In the genomic region with DNA sequence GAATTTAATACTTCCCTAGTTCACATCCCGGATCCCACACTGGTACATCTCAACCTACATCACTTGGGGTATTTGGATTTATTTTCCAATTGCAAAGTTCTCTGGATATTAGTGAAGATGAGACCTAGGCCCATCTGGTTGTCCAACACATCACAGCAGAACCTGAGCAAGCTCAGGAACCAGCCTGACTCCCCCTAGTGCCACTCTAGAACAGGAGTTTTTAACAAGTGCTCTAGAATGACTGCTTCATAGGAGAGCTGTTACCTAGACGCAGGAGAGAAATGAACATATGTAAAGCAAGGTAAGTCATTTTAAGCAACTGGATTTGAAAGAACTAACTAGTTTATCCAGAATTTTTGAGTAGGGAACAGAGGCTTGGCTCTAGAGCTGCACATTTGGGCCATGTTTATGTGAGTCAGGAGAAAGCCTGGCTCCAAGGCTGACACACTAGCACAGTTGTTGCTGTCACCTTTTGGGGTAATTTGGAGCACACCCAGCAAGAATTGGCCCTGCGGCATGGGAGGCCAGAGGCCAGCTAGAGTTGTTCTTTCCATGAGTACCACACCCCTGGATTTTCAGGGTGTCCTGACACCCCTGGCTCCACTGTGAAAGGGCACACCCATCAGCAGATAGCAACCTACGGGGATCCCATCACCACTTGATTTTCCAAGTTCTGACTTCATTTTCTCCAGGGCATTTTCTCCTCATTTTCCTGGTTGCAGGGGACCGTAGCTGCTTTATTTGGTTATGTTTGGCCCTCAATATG, we compare ENCODE assay signal across 14 cellular contexts.
A peak's percentile ranks its signal among the peaks of the same experiment; 100 is the strongest.
DNase-seq lines count a peak whose midpoint lies in the region; ATAC-seq and TF ChIP-seq lines count a peak whose summit lies in the region.
"Had no signal": no experiment of that assay in that cellular context is flagged by ENCODE, and none has a peak within 500 bp of the region (broad histone marks: within the 10 kb centered on the region; RNA-seq: fewer than 3 reads in every experiment).

No MANE protein-coding gene starts in this region.

- no peak overlapping the region for H2BK120ac ChIP-seq in mesendoderm (ENCODE audit: low read depth, low read length)

- peaks cover 10% of the 10 kb centered on the region for H3K4me1 Mint-ChIP-seq in neural progenitor cell
- H3K4me1 Mint-ChIP-seq: activated B cell treated with CpG ODN at 0.5 μM for 24 hours had no signal

- H3K56ac ChIP-seq in mesendoderm (ENCODE audit: low read length), result no peak overlapping the region

- H2BK15ac ChIP-seq in mesendoderm (replicated peaks; ENCODE audit: low read depth), result no peak overlapping the region

- H4K5ac ChIP-seq in mesendoderm (ENCODE audit: low read length), result no peak overlapping the region

- no CpG with 5 or more reads among the region's 5 CpGs for WGBS in mesendoderm (ENCODE audit: extremely low coverage, insufficient coverage, low lambda C conversion rate)

- H3K23ac ChIP-seq in mesendoderm (ENCODE audit: low read length), result no peak overlapping the region

- H3F3A ChIP-seq in neural progenitor cell (ENCODE audit: low read depth), result no peaks in the 10 kb centered on the region

- peaks cover 4% of the 10 kb centered on the region for H3K27me3 Mint-ChIP-seq in neural progenitor cell (ENCODE audit: insufficient read depth, low read depth)
- H3K27me3 Mint-ChIP-seq: activated naive CD8-positive, alpha-beta T cell had no signal

- no peaks in the 10 kb centered on the region for H3K79me1 ChIP-seq in mesendoderm (ENCODE audit: low read length)

- no peaks in the 10 kb centered on the region for H3K79me2 ChIP-seq in mesendoderm (ENCODE audit: control insufficient read depth, insufficient read depth, low read length)
- no peaks in the 10 kb centered on the region for H3K79me2 ChIP-seq in neural progenitor cell (ENCODE audit: low read depth)

- no peaks in the 10 kb centered on the region for H4K20me1 ChIP-seq in neural progenitor cell (ENCODE audit: low read depth)

- H3K9ac ChIP-seq in adipocyte (ENCODE audit: low read length) (no peak overlapping the region), mesendoderm (ENCODE audit: low read length) (no peak overlapping the region), neural progenitor cell (no peak overlapping the region)

- H3K4me2 ChIP-seq in mesendoderm (ENCODE audit: low read length) (no peak overlapping the region), neural progenitor cell (no peak overlapping the region)

- H3K9me3 ChIP-seq in adipocyte (ENCODE audit: control insufficient read depth, low read length), result no peaks in the 10 kb centered on the region
- H3K9me3 ChIP-seq in neural progenitor cell (ENCODE audit: low read depth), result no peaks in the 10 kb centered on the region

- DNase-seq in adipocyte (ENCODE audit: low read depth) (peak; percentile 11), mesendoderm (peak; percentile 26), neural progenitor cell (ENCODE audit: low spot score) (no peak), NCI-H1436 (lab: John Stamatoyannopoulos, UW) (no peak), retina (no peak), LoVo (ENCODE audit: low spot score) (no peak)
- DNase-seq: activated B cell treated with CpG ODN at 0.5 μM for 24 hours, GOT3, NCI-H526 had no signal

- peak; percentile 59 for ATAC-seq in HG02943 (IDR thresholded peaks at IDR 0.05; ENCODE audit: low read depth, unreplicated experiment)

- no peak overlapping the region for H3K27ac Mint-ChIP-seq in neural progenitor cell
- H3K27ac Mint-ChIP-seq: activated B cell treated with CpG ODN at 0.5 μM for 24 hours; activated naive CD8-positive, alpha-beta T cell had no signal

- H3K36me3 Mint-ChIP-seq in neural progenitor cell, result no peaks in the 10 kb centered on the region
- H3K36me3 Mint-ChIP-seq: activated naive CD8-positive, alpha-beta T cell had no signal

- no peaks in the 10 kb centered on the region for H3K9me3 Mint-ChIP-seq in neural progenitor cell
- H3K9me3 Mint-ChIP-seq: activated B cell treated with CpG ODN at 0.5 μM for 24 hours had no signal

- H3K27ac ChIP-seq in mesendoderm (ENCODE audit: low read depth, low read length), result no peak overlapping the region
- no peak overlapping the region for H3K27ac ChIP-seq in neural progenitor cell
- H3K27ac ChIP-seq: epithelial cell of prostate had no signal

- no peak overlapping the region for H4K8ac ChIP-seq in mesendoderm (ENCODE audit: low read depth, low read length)

- H3K36me3 ChIP-seq in adipocyte (ENCODE audit: control insufficient read depth, insufficient read depth, low read length, severe bottlenecking) (no peaks in the 10 kb centered on the region), mesendoderm (ENCODE audit: control insufficient read depth, insufficient read depth, low read length) (no peaks in the 10 kb centered on the region), neural progenitor cell (no peaks in the 10 kb centered on the region)

- H3K18ac ChIP-seq in mesendoderm (ENCODE audit: low read length), result no peak overlapping the region

- no peak overlapping the region for H2BK5ac ChIP-seq in mesendoderm (ENCODE audit: low read length)

- no peaks in the 10 kb centered on the region for H3K27me3 ChIP-seq in adipocyte (replicated peaks; ENCODE audit: control insufficient read depth, insufficient read depth, low read length)
- H3K27me3 ChIP-seq in mesendoderm (ENCODE audit: insufficient read depth, low read length, poor library complexity), result no peaks in the 10 kb centered on the region
- H3K27me3 ChIP-seq in neural progenitor cell, result no peaks in the 10 kb centered on the region

- H3K4me1 ChIP-seq in adipocyte (ENCODE audit: control insufficient read depth, insufficient read depth, low read length) (peaks cover 28% of the 10 kb centered on the region), mesendoderm (ENCODE audit: control insufficient read depth, low read depth, low read length) (no peaks in the 10 kb centered on the region), neural progenitor cell (no peaks in the 10 kb centered on the region)

- no peak overlapping the region for H2AFZ ChIP-seq in neural progenitor cell (replicated peaks)

- no peak overlapping the region for H3K4ac ChIP-seq in mesendoderm (ENCODE audit: low read depth, low read length)

- H2AK5ac ChIP-seq in mesendoderm (ENCODE audit: low read length), result no peak overlapping the region

- TF ChIP-seq CTCF in GM12872 (IDR thresholded peaks at IDR 0.05; ENCODE audit: insufficient read depth, low read depth, low read length) (peak; percentile 30; the same call in 2 of the 3 replicates), neural progenitor cell (IDR thresholded peaks at IDR 0.05) (no peak)

- no peak overlapping the region for H3K4me3 Mint-ChIP-seq in neural progenitor cell
- H3K4me3 Mint-ChIP-seq: activated B cell treated with CpG ODN at 0.5 μM for 24 hours; activated naive CD8-positive, alpha-beta T cell had no signal

- H3K4me3 ChIP-seq in adipocyte (ENCODE audit: low read length) (no peak overlapping the region), mesendoderm (ENCODE audit: low read length) (no peak overlapping the region), neural progenitor cell (no peak overlapping the region)
- H3K4me3 ChIP-seq: lung had no signal

Comparison
In these comparisons a context has a peak if more than half of its experiments do, and no peak if none do; other contexts are left out.
1. DNase-seq: peak in adipocyte (single experiment) and mesendoderm (single experiment); none in neural progenitor cell (single experiment), NCI-H1436 (single experiment), retina (single experiment) and LoVo (single experiment).